In genomic region chr14:68976160-68977067, GRCh38 we compare ENCODE assay signal across 8 cellular contexts. TPM values are rescaled to one million over a fixed set of nuclear protein-coding genes. Genes with fewer than 3 reads are reported as not detected.
DNase-seq lines count a peak whose midpoint lies in the region; ATAC-seq, FAIRE-seq and TF ChIP-seq lines count a peak whose summit lies in the region.
"Had no signal": no experiment of that assay in that cellular context is flagged by ENCODE, and none has a peak within 500 bp of the region (broad histone marks: within the 10 kb centered on the region; RNA-seq: fewer than 3 reads in every experiment).

No MANE protein-coding gene starts in this region.

- H3K9ac ChIP-seq in Loucy (ENCODE audit: low read depth, low read length, poor library complexity, severe bottlenecking) (peak overlapping the region; percentile 96), kidney (ENCODE audit: low read length in 2 of 2) (peak overlapping the region in 1 of 2 donors; percentile 73)

- FAIRE-seq in kidney (lab: Jason Lieb, UNC): no peak

- H2AFZ ChIP-seq in Loucy (ENCODE audit: low read length): no peak overlapping the region

- H3F3A ChIP-seq in Loucy (ENCODE audit: low read depth): no peaks in the 10 kb centered on the region

- peaks cover 42% of the 10 kb centered on the region for H3K4me1 ChIP-seq in Loucy (ENCODE audit: insufficient read depth, low read length, poor library complexity, severe bottlenecking)
- peaks cover 5 to 6% of the 10 kb centered on the region in 2 donors for H3K4me1 ChIP-seq in kidney (ENCODE audit: control insufficient read depth in 1 of 2, insufficient read depth in 1 of 2, low read depth in 1 of 2, low read length in 2 of 2)
- peaks cover 22% of the 10 kb centered on the region for H3K4me1 ChIP-seq in thymus (ENCODE audit: control insufficient read depth, insufficient read depth, low read length)

- H3K4me3 ChIP-seq in Loucy (ENCODE audit: low read length, poor library complexity, severe bottlenecking): peak overlapping the region; percentile 100
- H3K4me3 ChIP-seq in brain microvascular endothelial cell (ENCODE audit: low read depth, low read length): peak overlapping the region; percentile 96
- H3K4me3 ChIP-seq in kidney (ENCODE audit: low read length in 2 of 2): peak overlapping the region in 1 of 2 donors; percentile 84
- H3K4me3 ChIP-seq in thymus (ENCODE audit: low read length): peak overlapping the region; percentile 80
- H3K4me3 ChIP-seq: lung had no signal

- peak overlapping the region; percentile 98 for H3K4me2 ChIP-seq in Loucy (ENCODE audit: low read depth, low read length, poor library complexity, severe bottlenecking)

- TF ChIP-seq CTCF in Loucy (conservative IDR thresholded peaks at IDR 0.05; ENCODE audit: low read length): no peak
- no peak for TF ChIP-seq CTCF in brain microvascular endothelial cell (IDR thresholded peaks at IDR 0.05; ENCODE audit: low read depth, low read length, missing control alignments)
- TF ChIP-seq CTCF in kidney (IDR thresholded peaks at IDR 0.05; ENCODE audit: borderline replicate concordance, extremely low read depth, insufficient read depth): no peak

- H3K27me3 ChIP-seq in Loucy (ENCODE audit: insufficient read depth, low read length, poor library complexity, severe bottlenecking) (peaks cover 7% of the 10 kb centered on the region), brain microvascular endothelial cell (replicated peaks) (no peaks in the 10 kb centered on the region), thymus (ENCODE audit: control insufficient read depth, insufficient read depth) (peaks cover 14% of the 10 kb centered on the region)

- ATAC-seq in HG03378 (IDR thresholded peaks at IDR 0.05; ENCODE audit: unreplicated experiment) (no peak), HG03108 (IDR thresholded peaks at IDR 0.05; ENCODE audit: unreplicated experiment) (no peak)

- no peaks in the 10 kb centered on the region for H3K9me2 ChIP-seq in Loucy (replicated peaks; ENCODE audit: low read depth, low read length)

- H3K9me3 ChIP-seq in Loucy (ENCODE audit: insufficient read depth, low read depth, low read length): no peaks in the 10 kb centered on the region; the same call in 1 of the 2 replicates
- H3K9me3 ChIP-seq in kidney (ENCODE audit: control insufficient read depth in 1 of 2, low read length in 2 of 2): no peaks in the 10 kb centered on the region
- no peaks in the 10 kb centered on the region for H3K9me3 ChIP-seq in thymus (ENCODE audit: control insufficient read depth)

- H3K36me3 ChIP-seq in Loucy (ENCODE audit: insufficient read depth, low read length): peaks cover 21% of the 10 kb centered on the region
- H3K36me3 ChIP-seq in brain microvascular endothelial cell (replicated peaks): peaks cover 65% of the 10 kb centered on the region
- no peaks in the 10 kb centered on the region for H3K36me3 ChIP-seq in kidney (ENCODE audit: control insufficient read depth in 1 of 2, insufficient read depth in 2 of 2, low read length in 2 of 2)
- H3K36me3 ChIP-seq in thymus (ENCODE audit: control insufficient read depth, insufficient read depth): peaks cover 11% of the 10 kb centered on the region

- peaks cover 42% of the 10 kb centered on the region for H4K20me1 ChIP-seq in Loucy (ENCODE audit: insufficient read depth, low read length, poor library complexity, severe bottlenecking)

- 94% methylated on average over 13 of the region's 13 CpGs for WGBS in thymus

- H3K27ac ChIP-seq in brain microvascular endothelial cell (peak overlapping the region; percentile 97), kidney (ENCODE audit: low read depth in 2 of 2, low read length in 2 of 2) (peak overlapping the region; percentile 84 to 96), thymus (ENCODE audit: low read depth) (peak overlapping the region; percentile 84)

- H3K79me2 ChIP-seq in Loucy (ENCODE audit: insufficient read depth, low read length): peaks cover 71% of the 10 kb centered on the region

- no peak for DNase-seq in brain microvascular endothelial cell
- DNase-seq in kidney: peak; percentile 85
- no peak for DNase-seq in stimulated activated CD4-positive, alpha-beta T cell treated with anti-CD3 and anti-CD28 coated beads, Interleukin-15, amount 100 ng/mL, for 24 hours

- in situ Hi-C loops in brain microvascular endothelial cell (cut with HindIII; ENCODE audit: low pct_ligation_motif_present, low sequenced_read_pairs): no loop called here

- intact Hi-C loops in kidney (cut with DNase I): no loop called here

RNA-seq across cellular contexts. Expression of gene ACTN1, which starts 2.7 kb away (rescaled TPM):
- 184 TPM for total RNA-seq in kidney
- polyA plus RNA-seq in kidney (ENCODE audit: insufficient read depth, low read depth, low replicate concordance) (20.1 TPM), thymus (59.3 TPM)
